ENCODE assay signal across 21 cellular contexts in the genomic region with DNA sequence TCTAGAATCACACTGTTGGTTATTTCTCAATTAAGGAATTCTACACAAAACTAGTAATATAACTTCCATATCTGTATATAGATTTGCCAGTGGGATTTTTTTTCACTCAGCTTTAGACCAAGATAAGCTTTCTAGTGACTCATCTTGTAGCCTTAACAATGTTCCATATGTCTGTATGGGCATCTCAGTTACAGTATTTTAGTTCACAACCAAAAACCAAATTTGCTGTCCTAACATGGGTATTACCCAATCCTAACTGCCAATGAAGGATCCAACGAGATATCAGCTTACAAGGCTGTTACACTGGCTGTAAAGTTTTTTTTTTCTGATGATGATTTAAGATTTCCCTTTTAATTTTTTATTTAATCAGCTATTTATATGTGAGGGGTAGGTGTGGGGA. TPM values are rescaled to one million over a fixed set of nuclear protein-coding genes. Genes with fewer than 3 reads are reported as not detected.
A peak's percentile ranks its signal among the peaks of the same experiment; 100 is the strongest.
DNase-seq lines count a peak whose midpoint lies in the region; ATAC-seq, FAIRE-seq and TF ChIP-seq lines count a peak whose summit lies in the region.
"Had no signal": no experiment of that assay in that cellular context is flagged by ENCODE, and none has a peak within 500 bp of the region (broad histone marks: within the 10 kb centered on the region; RNA-seq: fewer than 3 reads in every experiment).

No MANE protein-coding gene starts in this region.

- no peak for TF ChIP-seq RAD21 in IMR-90 (IDR thresholded peaks at IDR 0.05; ENCODE audit: low read length)

- no peak overlapping the region for H3K4me3 Mint-ChIP-seq in activated naive CD4-positive, alpha-beta T cell treated with anti-CD3 and anti-CD28 coated beads for 36 hours
- H3K4me3 Mint-ChIP-seq: HFFc6 had no signal

- TF ChIP-seq POLR2A in IMR-90 (IDR thresholded peaks at IDR 0.05; ENCODE audit: low read depth, low read length), result no peak
- no peak for TF ChIP-seq POLR2A in endothelial cell of umbilical vein (IDR thresholded peaks at IDR 0.05; ENCODE audit: low read depth, low read length)

- H4K20me1 ChIP-seq in IMR-90 (ENCODE audit: insufficient read depth, low read length), result no peaks in the 10 kb centered on the region
- no peaks in the 10 kb centered on the region for H4K20me1 ChIP-seq in endothelial cell of umbilical vein (replicated peaks; ENCODE audit: control insufficient read depth, extremely low read depth, insufficient read depth, low read length)

- H3K79me1 ChIP-seq in IMR-90 (ENCODE audit: low read depth in 1 of 2, low read length in 2 of 2), result no peaks in the 10 kb centered on the region
- H3K79me1 ChIP-seq in trophoblast cell (ENCODE audit: low read length), result no peaks in the 10 kb centered on the region

- H3K27ac ChIP-seq in IMR-90 (ENCODE audit: insufficient read depth, low read length), result no peak overlapping the region
- H3K27ac ChIP-seq in endothelial cell of umbilical vein (ENCODE audit: insufficient read depth, low read depth, low read length), result no peak overlapping the region
- H3K27ac ChIP-seq in trophoblast cell (ENCODE audit: low read depth, low read length), result no peak overlapping the region
- H3K27ac ChIP-seq: Peyer's patch had no signal

- no peak overlapping the region for H3K4me3 ChIP-seq in IMR-90 (ENCODE audit: insufficient read depth, low read depth, low read length)
- H3K4me3 ChIP-seq in endothelial cell of umbilical vein (replicated peaks in 1 of 3; ENCODE audit: insufficient read depth in 1 of 3, low read depth in 1 of 3, low read length in 3 of 3), result no peak overlapping the region
- H3K4me3 ChIP-seq in trophoblast cell (ENCODE audit: low read depth, low read length), result no peak overlapping the region
- H3K4me3 ChIP-seq: Peyer's patch had no signal

- no peak overlapping the region for H2BK5ac ChIP-seq in IMR-90 (ENCODE audit: low read depth, low read length, poor library complexity, severe bottlenecking)
- H2BK5ac ChIP-seq in trophoblast cell (ENCODE audit: low read depth, low read length, poor library complexity), result no peak overlapping the region

- H3K9me3 Mint-ChIP-seq in activated naive CD4-positive, alpha-beta T cell treated with anti-CD3 and anti-CD28 coated beads for 36 hours, result no peaks in the 10 kb centered on the region
- H3K9me3 Mint-ChIP-seq: HFFc6 had no signal

- FAIRE-seq in endothelial cell of umbilical vein (lab: Jason Lieb, UNC), result no peak
- FAIRE-seq: GM12891, H1, HepG2 had no signal

- H2AK9ac ChIP-seq in IMR-90 (replicated peaks; ENCODE audit: low read depth, low read length, poor library complexity), result no peak overlapping the region

- dilution Hi-C loops in IMR-90 (cut with HindIII; ENCODE audit: low sequenced_read_pairs, unreplicated experiment) (no loop called here), endothelial cell of umbilical vein (cut with MboI; ENCODE audit: extremely low pct_ligation_motif_present, low sequenced_read_pairs) (no loop called here)

- no peak overlapping the region; a peak in 1 of 4 replicates for H4K8ac ChIP-seq in IMR-90 (ENCODE audit: low read depth in 2 of 2, low read length in 2 of 2)
- no peak overlapping the region for H4K8ac ChIP-seq in trophoblast cell (ENCODE audit: low read depth, low read length)

- no peak overlapping the region for H2BK120ac ChIP-seq in IMR-90 (ENCODE audit: low read depth, low read length)
- no peak overlapping the region for H2BK120ac ChIP-seq in trophoblast cell (ENCODE audit: insufficient read depth, low read length, poor library complexity)

- DNase-seq in IMR-90, result peak; percentile 71
- DNase-seq in NCI-H226, result peak; percentile 41
- DNase-seq in endothelial cell of umbilical vein (ENCODE audit: low read depth, low spot score), result no peak
- peak; percentile 68 for DNase-seq in iris pigment epithelial cell (ENCODE audit: low read depth)
- DNase-seq in SW480 (ENCODE audit: low spot score), result no peak
- no peak for DNase-seq in activated naive CD4-positive, alpha-beta T cell treated with anti-CD3 and anti-CD28 coated beads for 36 hours
- DNase-seq in trophoblast cell, result no peak
- DNase-seq: C1 segment of cervical spinal cord, GF-D8, HFFc6, MM.1S, NCI-H1417 treated with DMSO at 0.1 percent for 48 hours, NCI-H1930, NCI-H510A treated with DMSO at 0.1 percent for 48 hours, NCI-H82, Peyer's patch, Right ventricle myocardium superior, SK-N-SH had no signal

- peaks cover 6% of the 10 kb centered on the region for H3K27me3 Mint-ChIP-seq in activated naive CD4-positive, alpha-beta T cell treated with anti-CD3 and anti-CD28 coated beads for 36 hours (ENCODE audit: low read depth)

- no peaks in the 10 kb centered on the region for H3K4me1 Mint-ChIP-seq in activated naive CD4-positive, alpha-beta T cell treated with anti-CD3 and anti-CD28 coated beads for 36 hours (ENCODE audit: low read depth)

- H3K56ac ChIP-seq in IMR-90 (ENCODE audit: extremely low read depth, insufficient read depth, low read length), result no peak overlapping the region

- H3K9me3 ChIP-seq in IMR-90 (ENCODE audit: control insufficient read depth, insufficient read depth, low read length) (no peaks in the 10 kb centered on the region), endothelial cell of umbilical vein (replicated peaks; ENCODE audit: control insufficient read depth, insufficient read depth, low read length) (no peaks in the 10 kb centered on the region), trophoblast cell (ENCODE audit: insufficient read depth, low read depth, low read length) (no peaks in the 10 kb centered on the region)
- H3K9me3 ChIP-seq: Peyer's patch, SK-N-SH had no signal

- TF ChIP-seq CTCF in IMR-90 (conservative IDR thresholded peaks at IDR 0.05; ENCODE audit: low read depth, low read length) (no peak), endothelial cell of umbilical vein (IDR thresholded peaks at IDR 0.05; ENCODE audit: extremely low read depth in 1 of 2, insufficient read depth in 1 of 2, low read depth in 1 of 2, low read length in 2 of 2) (no peak)

- H3K9me1 ChIP-seq in IMR-90 (ENCODE audit: insufficient read depth, low read length) (no peaks in the 10 kb centered on the region), endothelial cell of umbilical vein (replicated peaks; ENCODE audit: control insufficient read depth, extremely low read depth, insufficient read depth, low read length) (no peaks in the 10 kb centered on the region)

- H3K14ac ChIP-seq in IMR-90 (replicated peaks; ENCODE audit: low read depth, low read length), result no peak overlapping the region
- H3K14ac ChIP-seq in trophoblast cell (ENCODE audit: low read length), result no peak overlapping the region

- no peak overlapping the region for H3K4me2 ChIP-seq in IMR-90 (ENCODE audit: low read depth, low read length)
- H3K4me2 ChIP-seq in endothelial cell of umbilical vein (ENCODE audit: insufficient read depth, low read length), result no peak overlapping the region
- H3K4me2 ChIP-seq in trophoblast cell (ENCODE audit: low read length), result no peak overlapping the region
- H3K4me2 ChIP-seq: SK-N-SH had no signal

- no peak overlapping the region for H4K5ac ChIP-seq in IMR-90 (ENCODE audit: low read depth, low read length)

- POLR2A ChIA-PET in IMR-90 (lab: Charles Lee; ENCODE audit: unreplicated experiment) (no interaction called here), endothelial cell of umbilical vein (lab: Charles Lee) (no interaction called here)

- H3K9ac ChIP-seq in IMR-90 (ENCODE audit: low read depth, low read length), result no peak overlapping the region
- no peak overlapping the region for H3K9ac ChIP-seq in endothelial cell of umbilical vein (replicated peaks; ENCODE audit: extremely low read depth, insufficient read depth, low read length)
- no peak overlapping the region for H3K9ac ChIP-seq in trophoblast cell (ENCODE audit: low read length)
- H3K9ac ChIP-seq: SK-N-SH had no signal

- H3K27me3 ChIP-seq in IMR-90 (ENCODE audit: control insufficient read depth, insufficient read depth, low read length) (no peaks in the 10 kb centered on the region), endothelial cell of umbilical vein (ENCODE audit: control insufficient read depth in 2 of 2, insufficient read depth in 2 of 2, low read length in 2 of 2) (no peaks in the 10 kb centered on the region), trophoblast cell (ENCODE audit: insufficient read depth, low read length) (no peaks in the 10 kb centered on the region)
- H3K27me3 ChIP-seq: Peyer's patch had no signal

- H3K18ac ChIP-seq in IMR-90 (ENCODE audit: low read depth, low read length), result no peak overlapping the region
- no peak overlapping the region for H3K18ac ChIP-seq in trophoblast cell (ENCODE audit: low read length)

- intact Hi-C loops in IMR-90 (cut with micrococcal nuclease) (no loop called here), endothelial cell of umbilical vein (cut with micrococcal nuclease) (no loop called here)
- intact Hi-C loops in activated naive CD4-positive, alpha-beta T cell treated with anti-CD3 and anti-CD28 coated beads for 36 hours (cut with micrococcal nuclease), result no loop called here

- no peak overlapping the region for H2BK12ac ChIP-seq in trophoblast cell (ENCODE audit: low read length)

- no peak overlapping the region for H4K12ac ChIP-seq in trophoblast cell (ENCODE audit: low read depth, low read length)

- no peak overlapping the region for H2BK20ac ChIP-seq in IMR-90 (ENCODE audit: low read depth, low read length)

- no peak overlapping the region for H2BK15ac ChIP-seq in IMR-90 (ENCODE audit: low read depth, low read length)

- peak; percentile 48 for ATAC-seq in IMR-90 (ENCODE audit: low read depth)
- ATAC-seq: HepG2 had no signal

- H2AK5ac ChIP-seq in IMR-90 (ENCODE audit: low read depth, low read length) (no peak overlapping the region), trophoblast cell (ENCODE audit: low read length) (no peak overlapping the region)

- no peaks in the 10 kb centered on the region for H3K79me2 ChIP-seq in endothelial cell of umbilical vein (ENCODE audit: control insufficient read depth, insufficient read depth, low read length)
- H3K79me2 ChIP-seq in trophoblast cell (ENCODE audit: control insufficient read depth, insufficient read depth, low read length, poor library complexity), result no peaks in the 10 kb centered on the region

- H3K4me1 ChIP-seq in IMR-90 (ENCODE audit: control insufficient read depth, insufficient read depth, low read length) (no peaks in the 10 kb centered on the region), endothelial cell of umbilical vein (ENCODE audit: control insufficient read depth, extremely low read depth, insufficient read depth, low read length) (peaks cover 9% of the 10 kb centered on the region), trophoblast cell (ENCODE audit: control insufficient read depth in 1 of 2, insufficient read depth in 2 of 2, low read length in 2 of 2) (no peaks in the 10 kb centered on the region)
- H3K4me1 ChIP-seq: Peyer's patch had no signal

- H2AFZ ChIP-seq in IMR-90 (replicated peaks; ENCODE audit: low read length, poor library complexity), result no peak overlapping the region
- no peak overlapping the region for H2AFZ ChIP-seq in endothelial cell of umbilical vein (ENCODE audit: low read depth, low read length)
- no peak overlapping the region for H2AFZ ChIP-seq in trophoblast cell (ENCODE audit: insufficient read depth, low read length, poor library complexity)

- no peaks in the 10 kb centered on the region for H3K36me3 ChIP-seq in IMR-90 (ENCODE audit: control insufficient read depth, insufficient read depth, low read length)
- no peaks in the 10 kb centered on the region for H3K36me3 ChIP-seq in endothelial cell of umbilical vein (ENCODE audit: control insufficient read depth in 2 of 2, extremely low read depth in 1 of 2, insufficient read depth in 2 of 2, low read length in 2 of 2)
- no peaks in the 10 kb centered on the region for H3K36me3 ChIP-seq in trophoblast cell (ENCODE audit: control insufficient read depth in 1 of 2, insufficient read depth in 2 of 2, low read length in 2 of 2)
- H3K36me3 ChIP-seq: Peyer's patch had no signal

- H4K91ac ChIP-seq in IMR-90 (ENCODE audit: insufficient read depth, low read depth, low read length) (no peak overlapping the region), trophoblast cell (ENCODE audit: low read depth, low read length) (no peak overlapping the region)

- no peak overlapping the region for H3K4ac ChIP-seq in IMR-90 (ENCODE audit: low read depth, low read length)
- H3K4ac ChIP-seq in trophoblast cell (ENCODE audit: low read depth, low read length), result no peak overlapping the region

- no CpG with 5 or more reads among the region's 1 CpG for WGBS in IMR-90 (ENCODE audit: extremely low coverage in 2 of 2, insufficient read length in 1 of 2), 2 experiments
- WGBS in trophoblast cell (ENCODE audit: extremely low coverage, insufficient coverage, insufficient read length), result no CpG with 5 or more reads among the region's 1 CpG

- H3K23ac ChIP-seq in IMR-90 (ENCODE audit: low read depth, low read length) (no peak overlapping the region), trophoblast cell (ENCODE audit: low read length) (no peak overlapping the region)

- BruUV-seq in IMR-90 (replicated peaks; lab: Mats Ljungman, UMichigan), result no TSS peak
- BruUV-seq in endothelial cell of umbilical vein (replicated peaks; lab: Mats Ljungman, UMichigan), result no TSS peak

- H3K27ac Mint-ChIP-seq in activated naive CD4-positive, alpha-beta T cell treated with anti-CD3 and anti-CD28 coated beads for 36 hours, result no peak overlapping the region
- H3K27ac Mint-ChIP-seq: HFFc6 had no signal

- in situ Hi-C loops in IMR-90 (cut with MboI; ENCODE audit: low sequenced_read_pairs), result loop anchor here (25.0 kb wide), 1 partner anchor 919 kb away; no protein-coding TSS in a partner anchor

- CTCF ChIA-PET in IMR-90 (lab: Yijun Ruan, JAX) (interaction anchor here (1.1 to 1.5 kb wide), 3 partner anchors 13 to 18 kb away, joined by 3 to 5 read pairs (median 4); no protein-coding TSS in a partner anchor), endothelial cell of umbilical vein (lab: Charles Lee) (interaction anchor here (1.2 to 2.4 kb wide), 6 partner anchors 12 to 494 kb away, joined by 3 to 7 read pairs (median 5); no protein-coding TSS in a partner anchor)
- CTCF ChIA-PET in activated naive CD4-positive, alpha-beta T cell treated with anti-CD3 and anti-CD28 coated beads for 36 hours (lab: Charles Lee), result interaction anchor here (0.6 to 1.1 kb wide), 3 partner anchors 16 to 1327 kb away, joined by 3 read pairs; no protein-coding TSS in a partner anchor

- H3K36me3 Mint-ChIP-seq in activated naive CD4-positive, alpha-beta T cell treated with anti-CD3 and anti-CD28 coated beads for 36 hours (ENCODE audit: low read depth), result no peaks in the 10 kb centered on the region

RNA-seq across cellular contexts. Expression of gene KRR1, which starts 31.5 kb away (rescaled TPM):
- total RNA-seq in IMR-90 (2012; rRNA removed) (31.4 and 40.0 TPM in 2 replicates), endothelial cell of umbilical vein (49.3 and 53.4 TPM in 2 replicates)
- polyA plus RNA-seq in IMR-90 (2012; rRNA removed) (16.1 and 18.3 TPM in 2 replicates), endothelial cell of umbilical vein (4.3 and 5.9 TPM in 2 replicates)
- polyA plus RNA-seq in IMR-90 (2012; cell fraction: cytosol; rRNA removed), result 0.74 and 1.2 TPM in 2 replicates
- 0.94 and 13.1 TPM in 2 replicates for polyA plus RNA-seq in IMR-90 (2012; cell fraction: nucleus; rRNA removed; ENCODE audit: low replicate concordance)
- 14.0 and 17.6 TPM in 2 replicates for polyA plus RNA-seq in endothelial cell of umbilical vein (2011; cell fraction: cytosol; rRNA removed)
- 27.4 and 35.7 TPM in 2 replicates for polyA plus RNA-seq in endothelial cell of umbilical vein (2011; cell fraction: nucleus; rRNA removed)
- polyA plus RNA-seq in endothelial cell of umbilical vein (2012), result 36.6 and 57.5 TPM in 2 replicates
- polyA minus RNA-seq in endothelial cell of umbilical vein, result 10.1 and 18.1 TPM in 2 replicates
- polyA minus RNA-seq in endothelial cell of umbilical vein (2011; cell fraction: cytosol; rRNA and poly(A)+ RNA removed), result 8.4 TPM
- polyA minus RNA-seq in endothelial cell of umbilical vein (2011; cell fraction: nucleus; rRNA and poly(A)+ RNA removed), result 35.2 and 46.3 TPM in 2 replicates
- total RNA-seq in activated naive CD4-positive, alpha-beta T cell treated with anti-CD3 and anti-CD28 coated beads for 36 hours, result 10 to 100 TPM; 81.1 to 83.9 TPM
- polyA plus RNA-seq in trophoblast cell (2013), result 67.1 and 67.4 TPM in 2 replicates

Comparison
In these comparisons a context has a peak if more than half of its experiments do, and no peak if none do; other contexts are left out.
1. DNase-seq: peak in IMR-90 (single experiment), NCI-H226 (single experiment) and iris pigment epithelial cell (single experiment); none in endothelial cell of umbilical vein (single experiment), SW480 (single experiment), activated naive CD4-positive, alpha-beta T cell treated with anti-CD3 and anti-CD28 coated beads for 36 hours (single experiment) and trophoblast cell (0 of 2).